In the genomic region with DNA sequence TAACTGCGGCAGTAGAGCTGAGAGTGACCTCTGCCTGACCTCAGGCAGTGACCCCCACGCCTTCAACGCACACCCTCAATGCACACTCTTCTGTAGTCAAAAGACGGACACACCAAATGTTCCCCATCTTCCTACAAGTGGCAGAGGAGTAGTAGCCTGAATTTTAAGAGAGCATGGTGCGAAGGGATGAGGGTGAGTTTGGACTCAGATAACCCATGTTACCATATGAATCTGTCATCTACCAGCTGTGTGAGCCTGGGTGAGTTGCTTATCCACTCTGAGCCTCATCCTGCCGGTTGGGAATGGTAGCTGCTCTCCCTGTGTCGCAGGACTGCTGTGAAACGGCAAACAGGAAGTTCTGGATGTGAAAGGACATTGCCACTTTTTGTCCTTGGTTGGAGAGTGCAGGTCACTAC, we compare ENCODE assay signal across 25 cellular contexts. TPM values are rescaled to one million over a fixed set of nuclear protein-coding genes. Genes with fewer than 3 reads are reported as not detected.
DNase-seq lines count a peak whose midpoint lies in the region; ATAC-seq, FAIRE-seq and TF ChIP-seq lines count a peak whose summit lies in the region.
"Had no signal": no experiment of that assay in that cellular context is flagged by ENCODE, and none has a peak within 500 bp of the region (broad histone marks: within the 10 kb centered on the region; RNA-seq: fewer than 3 reads in every experiment).

No MANE protein-coding gene starts in this region.

- no peaks in the 10 kb centered on the region for H3K9me2 ChIP-seq in SK-N-SH

- H4K20me1 ChIP-seq in SK-N-SH (ENCODE audit: insufficient read depth), result no peaks in the 10 kb centered on the region

- H3K27ac ChIP-seq in SK-N-SH (ENCODE audit: low read depth in 2 of 2, low read length in 1 of 2) (no peak overlapping the region), mesendoderm (ENCODE audit: low read depth, low read length) (no peak overlapping the region)
- H3K27ac ChIP-seq: PC-9 had no signal

- no peak overlapping the region for H3K56ac ChIP-seq in mesendoderm (ENCODE audit: low read length)

- H2BK15ac ChIP-seq in mesendoderm (replicated peaks; ENCODE audit: low read depth), result no peak overlapping the region

- H3K18ac ChIP-seq in mesendoderm (ENCODE audit: low read length), result no peak overlapping the region

- CTCF ChIA-PET in SK-N-SH (lab: Yijun Ruan, JAX), result interaction anchor here (0.9 to 17.8 kb wide), 5 partner anchors 8 to 172 kb away, joined by 3 to 220 read pairs (median 3); a partner anchor contains a TSS

- H2BK120ac ChIP-seq in mesendoderm (ENCODE audit: low read depth, low read length), result no peak overlapping the region

- WGBS in SK-N-SH (ENCODE audit: low lambda C conversion rate), result 89% methylated on average over 5 of the region's 8 CpGs
- no CpG with 5 or more reads among the region's 8 CpGs for WGBS in mesendoderm (ENCODE audit: extremely low coverage, insufficient coverage, low lambda C conversion rate)

- H3K36me3 ChIP-seq in SK-N-SH (replicated peaks in 1 of 2; ENCODE audit: control insufficient read depth in 1 of 2, insufficient read depth in 2 of 2, low read length in 1 of 2), result no peaks in the 10 kb centered on the region
- H3K36me3 ChIP-seq in bronchial epithelial cell (ENCODE audit: control insufficient read depth, insufficient read depth, low read length), result no peaks in the 10 kb centered on the region
- no peaks in the 10 kb centered on the region for H3K36me3 ChIP-seq in mesendoderm (ENCODE audit: control insufficient read depth, insufficient read depth, low read length)

- H3K4me1 ChIP-seq in SK-N-SH (ENCODE audit: control insufficient read depth in 1 of 2, insufficient read depth in 2 of 2, low read depth in 1 of 2, low read length in 1 of 2), result peaks cover 0 to 12% of the 10 kb centered on the region in 2 experiments; a peak in 1 of 4 replicates
- peaks cover 5% of the 10 kb centered on the region for H3K4me1 ChIP-seq in mesendoderm (ENCODE audit: control insufficient read depth, low read depth, low read length)

- H4K5ac ChIP-seq in mesendoderm (ENCODE audit: low read length), result no peak overlapping the region

- TF ChIP-seq RAD21 in SK-N-SH (IDR thresholded peaks at IDR 0.05; ENCODE audit: low read length), result no peak

- ATAC-seq in SK-N-SH treated with all-trans-retinoic acid at 6 μM for 48 hours (no peak), HG02840 (IDR thresholded peaks at IDR 0.05; ENCODE audit: low FRiP score, unreplicated experiment) (no peak), HG03159 (IDR thresholded peaks at IDR 0.05; ENCODE audit: unreplicated experiment) (no peak)
- ATAC-seq: CD8-positive, alpha-beta T cell had no signal

- no peaks in the 10 kb centered on the region for H3F3A ChIP-seq in SK-N-SH (replicated peaks; ENCODE audit: insufficient read depth)

- H3K4ac ChIP-seq in mesendoderm (ENCODE audit: low read depth, low read length), result no peak overlapping the region

- intact Hi-C loops in posterior vena cava (cut with DNase I), result loop anchor here in 1 of 2 donors (1.0 to 5.0 kb wide), 3 partner anchors 19 to 1237 kb away; no protein-coding TSS in a partner anchor

- H3K79me2 ChIP-seq in SK-N-SH (ENCODE audit: insufficient read depth) (no peaks in the 10 kb centered on the region), mesendoderm (ENCODE audit: control insufficient read depth, insufficient read depth, low read length) (no peaks in the 10 kb centered on the region)

- no peak overlapping the region for H2AK5ac ChIP-seq in mesendoderm (ENCODE audit: low read length)

- no peak overlapping the region for H4K8ac ChIP-seq in mesendoderm (ENCODE audit: low read depth, low read length)

- H3K9ac ChIP-seq in SK-N-SH (no peak overlapping the region), mesendoderm (ENCODE audit: low read length) (no peak overlapping the region)

- no peaks in the 10 kb centered on the region for H3K9me3 ChIP-seq in SK-N-SH

- H3K4me3 ChIP-seq in SK-N-SH (ENCODE audit: low read depth in 2 of 2, low read length in 1 of 2) (no peak overlapping the region), bronchial epithelial cell (ENCODE audit: low read depth, low read length) (no peak overlapping the region), mesendoderm (ENCODE audit: low read length) (no peak overlapping the region)
- H3K4me3 ChIP-seq: PC-9 had no signal

- peak; percentile 50 for FAIRE-seq in bronchial epithelial cell (lab: Jason Lieb, UNC)
- FAIRE-seq: G401.6, GM12892, H54 had no signal

- H3K4me2 ChIP-seq in SK-N-SH, result no peak overlapping the region
- no peak overlapping the region for H3K4me2 ChIP-seq in mesendoderm (ENCODE audit: low read length)
- H3K4me2 ChIP-seq: PC-9 had no signal

- H3K23ac ChIP-seq in mesendoderm (ENCODE audit: low read length), result no peak overlapping the region

- peak; percentile 16 for DNase-seq in SK-N-SH
- DNase-seq in bronchial epithelial cell (ENCODE audit: low read depth), result no peak
- peak; percentile 25 for DNase-seq in mesendoderm
- no peak for DNase-seq in effector CD8-positive, alpha-beta T cell (lab: John Stamatoyannopoulos, UW)
- no peak for DNase-seq in posterior vena cava (ENCODE audit: low spot score)
- DNase-seq: 8988T; AML-193; C1 segment of cervical spinal cord; CD8-positive, alpha-beta T cell; HFFc6; MV-4-11; NCI-H1105 treated with DMSO at 0.1 percent for 48 hours; NCI-H2029 treated with DMSO at 0.1 percent for 48 hours; NCI-H226; NCI-H510A treated with DMSO at 0.1 percent for 48 hours; NCI-H748 treated with DMSO at 0.1 percent for 48 hours; PC-9; RPMI8226; SHP77 treated with DMSO at 0.1 percent for 48 hours had no signal

- peaks cover 55% of the 10 kb centered on the region; the same call in 1 of the 2 replicates for H3K27me3 ChIP-seq in SK-N-SH (ENCODE audit: insufficient read depth)
- H3K27me3 ChIP-seq in bronchial epithelial cell (ENCODE audit: control insufficient read depth, insufficient read depth, low read length), result peaks cover 63% of the 10 kb centered on the region
- peaks cover 78% of the 10 kb centered on the region for H3K27me3 ChIP-seq in mesendoderm (ENCODE audit: insufficient read depth, low read length, poor library complexity)

- H2BK5ac ChIP-seq in mesendoderm (ENCODE audit: low read length), result no peak overlapping the region

- POLR2A ChIA-PET in SK-N-SH (lab: Yijun Ruan, JAX), result interaction anchor here (0.9 kb wide), 1 partner anchor 45 kb away, joined by 3 read pairs; a partner anchor contains a TSS

- H3K79me1 ChIP-seq in mesendoderm (ENCODE audit: low read length), result no peaks in the 10 kb centered on the region

- no peak overlapping the region for H2AFZ ChIP-seq in SK-N-SH (ENCODE audit: low read depth)
- H2AFZ ChIP-seq: PC-9 had no signal

- TF ChIP-seq EP300 in SK-N-SH (IDR thresholded peaks at IDR 0.05; ENCODE audit: borderline replicate concordance in 1 of 2, low read depth in 1 of 2, low read length in 1 of 2), result no peak

- TF ChIP-seq CTCF in SK-N-SH (IDR thresholded peaks at IDR 0.05) (no peak), bronchial epithelial cell (IDR thresholded peaks at IDR 0.05; ENCODE audit: insufficient read depth, low read length, severe bottlenecking) (no peak)

TF ChIP-seq in SK-N-SH, 30 proteins besides CTCF, POLR2A, EP300 and RAD21 (continues in another document):
- TF ChIP-seq, protein P1, sequence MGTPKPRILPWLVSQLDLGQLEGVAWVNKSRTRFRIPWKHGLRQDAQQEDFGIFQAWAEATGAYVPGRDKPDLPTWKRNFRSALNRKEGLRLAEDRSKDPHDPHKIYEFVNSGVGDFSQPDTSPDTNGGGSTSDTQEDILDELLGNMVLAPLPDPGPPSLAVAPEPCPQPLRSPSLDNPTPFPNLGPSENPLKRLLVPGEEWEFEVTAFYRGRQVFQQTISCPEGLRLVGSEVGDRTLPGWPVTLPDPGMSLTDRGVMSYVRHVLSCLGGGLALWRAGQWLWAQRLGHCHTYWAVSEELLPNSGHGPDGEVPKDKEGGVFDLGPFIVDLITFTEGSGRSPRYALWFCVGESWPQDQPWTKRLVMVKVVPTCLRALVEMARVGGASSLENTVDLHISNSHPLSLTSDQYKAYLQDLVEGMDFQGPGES (IDR thresholded peaks at IDR 0.05; ENCODE audit: low read depth, low read length), result no peak
- TF ChIP-seq RFX5 (IDR thresholded peaks at IDR 0.05; ENCODE audit: low read length), result no peak
- TF ChIP-seq RXRA (IDR thresholded peaks at IDR 0.05; ENCODE audit: borderline replicate concordance, low read depth), result no peak
- TF ChIP-seq POLR2AphosphoS5 (IDR thresholded peaks at IDR 0.05; ENCODE audit: low read depth, low read length), result no peak

TF ChIP-seq in SK-N-SH treated with all-trans-retinoic acid at 6 μM for 48 hours, 23 proteins besides CTCF, POLR2A, EP300 and RAD21 (continues in another document):
- TF ChIP-seq, protein P2, sequence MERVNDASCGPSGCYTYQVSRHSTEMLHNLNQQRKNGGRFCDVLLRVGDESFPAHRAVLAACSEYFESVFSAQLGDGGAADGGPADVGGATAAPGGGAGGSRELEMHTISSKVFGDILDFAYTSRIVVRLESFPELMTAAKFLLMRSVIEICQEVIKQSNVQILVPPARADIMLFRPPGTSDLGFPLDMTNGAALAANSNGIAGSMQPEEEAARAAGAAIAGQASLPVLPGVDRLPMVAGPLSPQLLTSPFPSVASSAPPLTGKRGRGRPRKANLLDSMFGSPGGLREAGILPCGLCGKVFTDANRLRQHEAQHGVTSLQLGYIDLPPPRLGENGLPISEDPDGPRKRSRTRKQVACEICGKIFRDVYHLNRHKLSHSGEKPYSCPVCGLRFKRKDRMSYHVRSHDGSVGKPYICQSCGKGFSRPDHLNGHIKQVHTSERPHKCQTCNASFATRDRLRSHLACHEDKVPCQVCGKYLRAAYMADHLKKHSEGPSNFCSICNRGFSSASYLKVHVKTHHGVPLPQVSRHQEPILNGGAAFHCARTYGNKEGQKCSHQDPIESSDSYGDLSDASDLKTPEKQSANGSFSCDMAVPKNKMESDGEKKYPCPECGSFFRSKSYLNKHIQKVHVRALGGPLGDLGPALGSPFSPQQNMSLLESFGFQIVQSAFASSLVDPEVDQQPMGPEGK (CRISPR knock-in tag; IDR thresholded peaks at IDR 0.05; ENCODE audit: borderline replicate concordance), result no peak

RNA-seq across cellular contexts. Expression of a gene that starts 20.6 kb away (rescaled TPM):
- 59.8 and 61.2 TPM in 2 replicates for polyA plus RNA-seq in SK-N-SH (2012; rRNA removed)
- polyA plus RNA-seq in SK-N-SH (2012; cell fraction: cytosol; rRNA removed), result 14.5 and 21.9 TPM in 2 replicates
- 309 and 336 TPM in 2 replicates for polyA plus RNA-seq in SK-N-SH (2012; cell fraction: nucleus; rRNA removed)
- total RNA-seq in bronchial epithelial cell, result 29.5 and 30.2 TPM in 2 replicates
- 7.8 TPM for polyA plus RNA-seq in mesendoderm (2013, experiment 1 of 2)
- 7.7 TPM for polyA plus RNA-seq in mesendoderm (2013, experiment 2 of 2)
- 10 to 100 TPM; 16.0 to 20.0 TPM for total RNA-seq in posterior vena cava

RNA-seq across cellular contexts. Expression of a gene that starts 44.5 kb away (rescaled TPM):
- polyA plus RNA-seq in SK-N-SH (2012; rRNA removed), result 6.4 and 8.5 TPM in 2 replicates
- 5.6 and 5.8 TPM in 2 replicates for polyA plus RNA-seq in SK-N-SH (2012; cell fraction: cytosol; rRNA removed)
- polyA plus RNA-seq in SK-N-SH (2012; cell fraction: nucleus; rRNA removed), result 27.2 and 31.2 TPM in 2 replicates
- total RNA-seq in bronchial epithelial cell (2.9 TPM in 2 replicates), posterior vena cava (10 to 100 TPM; 12.6 to 13.0 TPM)
- polyA plus RNA-seq in mesendoderm (2013, experiment 1 of 2), result 10.6 TPM
- polyA plus RNA-seq in mesendoderm (2013, experiment 2 of 2), result 10.4 TPM

RNA-seq across cellular contexts. Expression of a gene that starts 53.0 kb away (rescaled TPM):
- polyA plus RNA-seq in SK-N-SH (2012; rRNA removed), result 0.31 and 0.95 TPM in 2 replicates
- 0.13 and 0.45 TPM in 2 replicates for polyA plus RNA-seq in SK-N-SH (2012; cell fraction: cytosol; rRNA removed)
- 1.9 and 2.2 TPM in 2 replicates for polyA plus RNA-seq in SK-N-SH (2012; cell fraction: nucleus; rRNA removed)
- total RNA-seq in bronchial epithelial cell (under 0.01 TPM in 1 of 2 replicates, not detected in the other), posterior vena cava (10 to 100 TPM; 19.8 to 23.4 TPM)
- polyA plus RNA-seq in mesendoderm (2013, experiment 1 of 2), result not detected
- polyA plus RNA-seq in mesendoderm (2013, experiment 2 of 2), result not detected
- total RNA-seq: CD8-positive, alpha-beta T cell; PC-9 had no signal

Comparison
In these comparisons a context has a peak if more than half of its experiments do, and no peak if none do; other contexts are left out.
1. DNase-seq: peak in SK-N-SH (single experiment) and mesendoderm (single experiment); none in bronchial epithelial cell (single experiment), effector CD8-positive, alpha-beta T cell (single experiment) and posterior vena cava (single experiment).
2. RNA of a gene that starts 53.0 kb away (total RNA-seq): 19.8 to 23.4 TPM in posterior vena cava; under 0.01 TPM in bronchial epithelial cell; every median in the first group is over 10 times any median in the second.